ENCODE assay signal across 14 cellular contexts in genomic region chr3:111936191-111936841, GRCh38. TPM values are rescaled to one million over a fixed set of nuclear protein-coding genes. Genes with fewer than 3 reads are reported as not detected.
DNase-seq lines count a peak whose midpoint lies in the region; TF ChIP-seq lines count a peak whose summit lies in the region.
"Had no signal": no experiment of that assay in that cellular context is flagged by ENCODE, and none has a peak within 500 bp of the region (broad histone marks: within the 10 kb centered on the region; RNA-seq: fewer than 3 reads in every experiment).

No MANE protein-coding gene starts in this region.

- DNase-seq in Caki2 (ENCODE audit: low read depth) (peak; percentile 70), NCI-H226 (peak; percentile 56), choroid plexus epithelial cell (ENCODE audit: low read depth) (peak; percentile 72), activated gamma-delta T cell treated with Interleukin-2 at 50 U/mL for 16 hours (no peak), cerebellar nuclear complex (lab: John Stamatoyannopoulos, UW) (no peak), SIG-M5 (lab: John Stamatoyannopoulos, UW) (no peak), head of caudate nucleus (no peak)
- DNase-seq: activated B cell treated with CpG ODN at 0.5 μM for 24 hours; activated T-cell treated with anti-CD3 and anti-CD28 coated beads, Interleukin-2, amount 50 U/mL, for 48 hours; Caco-2; NCI-H2107; OCI-M1; stimulated activated naive CD4-positive, alpha-beta T cell treated with Interleukin-2 at 50 U/mL for 16 hours had no signal

- H3K4me3 ChIP-seq in choroid plexus epithelial cell (ENCODE audit: low read depth, low read length) (no peak overlapping the region), mesodermal cell (ENCODE audit: extremely low read depth, insufficient read depth, low read length, poor library complexity, severe bottlenecking) (no peak overlapping the region)

- H3K9me3 ChIP-seq in mesodermal cell (ENCODE audit: control insufficient read depth, low read length): peaks cover 5% of the 10 kb centered on the region
- H3K9me3 ChIP-seq: Caco-2 had no signal

- peaks cover 67% of the 10 kb centered on the region for H3K36me3 ChIP-seq in mesodermal cell (ENCODE audit: control insufficient read depth, insufficient read depth, low read length)

- H3K4me1 ChIP-seq in mesodermal cell (ENCODE audit: control insufficient read depth, insufficient read depth, low read length, poor library complexity, severe bottlenecking): peaks cover 6% of the 10 kb centered on the region

- intact Hi-C loops in head of caudate nucleus (cut with DNase I): no loop called here

- in situ Hi-C loops in Caki2 (cut with HindIII; ENCODE audit: low pct_unique_long_range_greater_than_20kb, low sequenced_read_pairs): no loop called here

- peak overlapping the region; percentile 70 for H3K27ac ChIP-seq in mesodermal cell (ENCODE audit: low read depth, low read length, severe bottlenecking)

- TF ChIP-seq CTCF in choroid plexus epithelial cell (conservative IDR thresholded peaks at IDR 0.05; ENCODE audit: low read depth, low read length): no peak

RNA-seq across cellular contexts. Expression of gene ABHD10, which starts 42.5 kb away (rescaled TPM):
- total RNA-seq in Caki2 (2014; rRNA removed; shearing (Covaris generic); ENCODE audit: low replicate concordance): 21.3 and 59.1 TPM in 2 replicates
- polyA plus RNA-seq in mesodermal cell (2013, experiment 1 of 2): 27.7 TPM
- polyA plus RNA-seq in mesodermal cell (2013, experiment 2 of 2): 29.0 TPM

Comparison
In these comparisons a context has a peak if more than half of its experiments do, and no peak if none do; other contexts are left out.
1. DNase-seq: peak in Caki2 (single experiment), NCI-H226 (single experiment) and choroid plexus epithelial cell (single experiment); none in activated gamma-delta T cell treated with Interleukin-2 at 50 U/mL for 16 hours (single experiment), cerebellar nuclear complex (0 of 2), SIG-M5 (single experiment) and head of caudate nucleus (0 of 42).